6 cellular contexts compared by ENCODE assay signal in the genomic region with DNA sequence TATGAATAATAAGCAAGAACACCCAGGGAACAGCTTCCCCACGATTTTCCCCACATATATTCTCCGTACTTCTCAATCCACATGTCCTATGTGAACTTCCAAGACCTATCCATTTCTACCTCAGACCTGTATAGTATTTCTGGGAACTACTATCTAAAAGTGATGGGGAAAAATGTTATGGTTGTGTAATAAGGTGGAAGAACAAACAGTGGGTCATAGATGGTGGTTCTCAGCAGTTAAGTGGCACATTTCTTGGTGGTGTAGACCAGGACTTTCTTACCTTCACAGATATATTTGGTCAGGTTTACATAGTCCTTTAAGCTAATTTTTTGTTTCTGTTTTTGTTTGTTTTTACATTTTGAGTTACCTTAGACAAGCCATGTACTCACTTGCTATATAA.
"Had no signal": no experiment of that assay in that cellular context is flagged by ENCODE, and none has a peak within 500 bp of the region (broad histone marks: within the 10 kb centered on the region; RNA-seq: fewer than 3 reads in every experiment).

No MANE protein-coding gene starts in this region.

- DNase-seq: IMR-90, KBM-7, KG1 had no signal

- H3K4me3 ChIP-seq: K562 had no signal

- H3K27ac ChIP-seq: HL-60 had no signal

- FAIRE-seq: HTR-8/SVneo, K562 had no signal

- ATAC-seq: K562 had no signal
